11 cellular contexts compared by ENCODE assay signal in genomic region chr5:32572778-32573480, GRCh38. TPM values are rescaled to one million over a fixed set of nuclear protein-coding genes. Genes with fewer than 3 reads are reported as not detected.
DNase-seq lines count a peak whose midpoint lies in the region; ATAC-seq and TF ChIP-seq lines count a peak whose summit lies in the region.
"Had no signal": no experiment of that assay in that cellular context is flagged by ENCODE, and none has a peak within 500 bp of the region (broad histone marks: within the 10 kb centered on the region; RNA-seq: fewer than 3 reads in every experiment).

No MANE protein-coding gene starts in this region.

- intact Hi-C loops in psoas muscle (cut with DNase I) = no loop called here

- H3K4me3 ChIP-seq in BLaER1 treated with 17β-estradiol and CSF1 and Interleukin-3, amounts not matched to agents 10 nM and 100 nM = no peak overlapping the region
- no peak overlapping the region for H3K4me3 ChIP-seq in psoas muscle

- H4K20me1 ChIP-seq in BLaER1 treated with 17β-estradiol and CSF1 and Interleukin-3, amounts not matched to agents 10 nM and 100 nM = no peaks in the 10 kb centered on the region

- no peaks in the 10 kb centered on the region for H3K36me3 ChIP-seq in BLaER1 treated with 17β-estradiol and CSF1 and Interleukin-3, amounts not matched to agents 10 nM and 100 nM
- no peaks in the 10 kb centered on the region for H3K36me3 ChIP-seq in psoas muscle (ENCODE audit: insufficient read depth in 1 of 2, low read depth in 1 of 2)

- TF ChIP-seq CTCF in psoas muscle (IDR thresholded peaks at IDR 0.05) = no peak

- no peak overlapping the region for H3K9ac ChIP-seq in BLaER1 treated with 17β-estradiol and CSF1 and Interleukin-3, amounts not matched to agents 10 nM and 100 nM

- peak; percentile 91 for ATAC-seq in GM19035 (IDR thresholded peaks at IDR 0.05; ENCODE audit: unreplicated experiment)
- peak; percentile 92 for ATAC-seq in HG02678 (IDR thresholded peaks at IDR 0.05; ENCODE audit: unreplicated experiment)
- ATAC-seq in HG03520 (IDR thresholded peaks at IDR 0.05; ENCODE audit: unreplicated experiment) = peak; percentile 87
- no peak for ATAC-seq in psoas muscle

- no peaks in the 10 kb centered on the region for H3K27me3 ChIP-seq in BLaER1 treated with 17β-estradiol and CSF1 and Interleukin-3, amounts not matched to agents 10 nM and 100 nM
- no peaks in the 10 kb centered on the region for H3K27me3 ChIP-seq in psoas muscle (ENCODE audit: insufficient read depth in 3 of 3, low read length in 2 of 3)

- peaks cover 4 to 17% (median 12%) of the 10 kb centered on the region in 10 experiments; a peak in 18 of 20 replicates for H3K4me1 ChIP-seq in BLaER1 treated with 17β-estradiol and CSF1 and Interleukin-3, amounts not matched to agents 10 nM and 100 nM
- H3K4me1 ChIP-seq in psoas muscle = no peaks in the 10 kb centered on the region

- H3K4me2 ChIP-seq in BLaER1 treated with 17β-estradiol and CSF1 and Interleukin-3, amounts not matched to agents 10 nM and 100 nM = peak overlapping the region in 8 of 11 experiments; percentile 19 to 77 (median 45); a peak in 14 of 22 replicates

- no peaks in the 10 kb centered on the region for H3K9me3 ChIP-seq in BLaER1 treated with 17β-estradiol and CSF1 and Interleukin-3, amounts not matched to agents 10 nM and 100 nM (replicated peaks in 1 of 11)
- H3K9me3 ChIP-seq in psoas muscle = no peaks in the 10 kb centered on the region

- no peak for DNase-seq in H4 (ENCODE audit: low spot score)
- no peak for DNase-seq in kidney tubule cell (ENCODE audit: low spot score)
- no peak for DNase-seq in SIG-M5 treated with dmso at 0.1 percent for 504 hours (lab: John Stamatoyannopoulos, UW; ENCODE audit: unreplicated experiment)
- DNase-seq in psoas muscle = no peak
- DNase-seq: activated gamma-delta T cell treated with Interleukin-2 at 50 U/mL for 16 hours, KBM-7, NCI-H774 had no signal

- H3K27ac ChIP-seq in BLaER1 treated with 17β-estradiol and CSF1 and Interleukin-3, amounts not matched to agents 10 nM and 100 nM = no peak overlapping the region
- H3K27ac ChIP-seq in psoas muscle = no peak overlapping the region

- 75 to 82% (median 78%) methylated on average over 8 of the region's 8 CpGs for WGBS in psoas muscle, 3 donors

RNA-seq across cellular contexts. Expression of gene SUB1, which starts 12.4 kb away (rescaled TPM):
- total RNA-seq in H4 (2014; rRNA removed; shearing (Covaris generic)) = 536 and 602 TPM in 2 replicates
- 100 to 1,000 TPM; 112 to 174 (median 150) TPM for total RNA-seq in psoas muscle
- polyA plus RNA-seq in psoas muscle = 100 to 1,000 TPM; 102 to 175 (median 138) TPM

Comparison
In these comparisons a context has a peak if more than half of its experiments do, and no peak if none do; other contexts are left out.
1. ATAC-seq: peak in GM19035 (single experiment), HG02678 (single experiment) and HG03520 (single experiment); none in psoas muscle (0 of 4).